ENCODE assay signal across 21 cellular contexts in genomic region chr16:3858809-3859208, GRCh38. TPM values are rescaled to one million over a fixed set of nuclear protein-coding genes. Genes with fewer than 3 reads are reported as not detected.
A peak's percentile ranks its signal among the peaks of the same experiment; 100 is the strongest.
DNase-seq lines count a peak whose midpoint lies in the region; ATAC-seq, FAIRE-seq and TF ChIP-seq lines count a peak whose summit lies in the region.
"Had no signal": no experiment of that assay in that cellular context is flagged by ENCODE, and none has a peak within 500 bp of the region (broad histone marks: within the 10 kb centered on the region; RNA-seq: fewer than 3 reads in every experiment).

No MANE protein-coding gene starts in this region.

- intact Hi-C loops in activated B cell treated with CpG ODN at 0.5 μM for 24 hours (cut with micrococcal nuclease) = loop anchor here (5.0 kb wide), 1 partner anchor 42 kb away; no protein-coding TSS in a partner anchor
- intact Hi-C loops in left cardiac atrium (cut with DNase I) = no loop called here
- intact Hi-C loops in tibial artery (cut with DNase I; ENCODE audit: low total_unique reads) = no loop called here

- ATAC-seq in activated B cell treated with CpG ODN at 0.5 μM for 24 hours (ENCODE audit: low read depth) = no peak
- ATAC-seq in left cardiac atrium = no peak
- ATAC-seq in GM19463 (IDR thresholded peaks at IDR 0.05; ENCODE audit: unreplicated experiment) = no peak

- H3K36me3 Mint-ChIP-seq in activated B cell treated with CpG ODN at 0.5 μM for 24 hours (ENCODE audit: low read depth) (peaks cover 7% of the 10 kb centered on the region), nephron (ENCODE audit: low read depth) (peaks cover 13% of the 10 kb centered on the region)

- TF ChIP-seq POLR2A in GM12891 (IDR thresholded peaks at IDR 0.05; ENCODE audit: low read depth, low read length) = no peak

- FAIRE-seq in GM12891 (lab: Jason Lieb, UNC) = no peak
- FAIRE-seq: GM18507, kidney had no signal

- TF ChIP-seq CTCF in activated B cell treated with CpG ODN at 0.5 μM for 24 hours (IDR thresholded peaks at IDR 0.05) (no peak), nephron (IDR thresholded peaks at IDR 0.05; ENCODE audit: unreplicated experiment in 3 of 3) (no peak), tibial artery (IDR thresholded peaks at IDR 0.05) (no peak)

- H3K4me1 ChIP-seq in tibial artery = peaks cover 0 to 96% (median 62%) of the 10 kb centered on the region in 4 donors

- no peaks in the 10 kb centered on the region for H3K27me3 Mint-ChIP-seq in activated B cell treated with CpG ODN at 0.5 μM for 24 hours
- H3K27me3 Mint-ChIP-seq in nephron (ENCODE audit: low read depth) = no peaks in the 10 kb centered on the region

- H3K27ac ChIP-seq in tibial artery = no peak overlapping the region
- H3K27ac ChIP-seq: ascending aorta, PC-9 had no signal

- H3K27me3 ChIP-seq in tibial artery = no peaks in the 10 kb centered on the region
- H3K27me3 ChIP-seq: ascending aorta, MG63, upper lobe of left lung had no signal

- no peak overlapping the region for H3K4me3 ChIP-seq in tibial artery
- H3K4me3 ChIP-seq: ascending aorta, MG63, PC-9, upper lobe of left lung had no signal

- peak; percentile 82 for DNase-seq in CD1c-positive myeloid dendritic cell (ENCODE audit: extremely low spot score)
- DNase-seq in GM12891 (ENCODE audit: insufficient read length, low spot score) = no peak
- no peak for DNase-seq in activated B cell treated with CpG ODN at 0.5 μM for 24 hours
- DNase-seq in stimulated activated CD4-positive, alpha-beta T cell treated with anti-CD3 and anti-CD28 coated beads, Interleukin-1b, Interleukin-23, amount 100 ng/mL, for 48 hours = no peak
- DNase-seq in left cardiac atrium = no peak
- DNase-seq in tibial artery = no peak
- DNase-seq: activated CD4-positive, alpha-beta T cell treated with anti-CD3 and anti-CD28 coated beads, Interleukin-2, amount 50 U/mL, for 1 hour; activated naive CD4-positive, alpha-beta T cell treated with Interleukin-2 at 50 U/mL for 16 hours; effector CD4-positive, alpha-beta T cell; foreskin melanocyte; kidney; MG63; NCI-H1930; NCI-H446; PC-9; SHP77 treated with DMSO at 0.1 percent for 48 hours; upper lobe of left lung had no signal

- H3K9me3 ChIP-seq in tibial artery = no peaks in the 10 kb centered on the region
- H3K9me3 ChIP-seq: ascending aorta, MG63, upper lobe of left lung had no signal

- CTCF ChIA-PET in activated B cell treated with CpG ODN at 0.5 μM for 24 hours (lab: Charles Lee) = no interaction called here

- POLR2A ChIA-PET in activated B cell treated with CpG ODN at 0.5 μM for 24 hours (lab: Charles Lee) = interaction anchor here (0.7 kb wide), 1 partner anchor 468 kb away, joined by 3 read pairs; no protein-coding TSS in a partner anchor

- H3K27ac Mint-ChIP-seq in activated B cell treated with CpG ODN at 0.5 μM for 24 hours = peak overlapping the region; percentile 22
- peak overlapping the region; percentile 48 to 68 (median 65) for H3K27ac Mint-ChIP-seq in nephron

- H3K4me3 Mint-ChIP-seq in activated B cell treated with CpG ODN at 0.5 μM for 24 hours = no peak overlapping the region
- H3K4me3 Mint-ChIP-seq in nephron = no peak overlapping the region

- H3K4me1 Mint-ChIP-seq in activated B cell treated with CpG ODN at 0.5 μM for 24 hours (peaks cover 95% of the 10 kb centered on the region), nephron (peaks cover 74% of the 10 kb centered on the region)

- no peaks in the 10 kb centered on the region for H3K9me3 Mint-ChIP-seq in activated B cell treated with CpG ODN at 0.5 μM for 24 hours
- no peaks in the 10 kb centered on the region for H3K9me3 Mint-ChIP-seq in nephron

- no peaks in the 10 kb centered on the region for H3K36me3 ChIP-seq in tibial artery
- H3K36me3 ChIP-seq: ascending aorta, upper lobe of left lung had no signal

TF ChIP-seq in GM12891, 5 proteins besides CTCF, POLR2A, EP300 and RAD21:
- TF ChIP-seq SPI1 (IDR thresholded peaks at IDR 0.05; ENCODE audit: low read depth, low read length) (peak; percentile 78), POLR2AphosphoS5 (IDR thresholded peaks at IDR 0.05; ENCODE audit: low read depth, low read length) (no peak), TAF1 (IDR thresholded peaks at IDR 0.05; ENCODE audit: low read depth, low read length) (no peak), POU2F2 (IDR thresholded peaks at IDR 0.05; ENCODE audit: low read depth, low read length) (no peak)
TF ChIP-seq in GM12891: peak in this region for 1.

RNA-seq across cellular contexts. Expression of gene CREBBP, which starts 21.7 kb away (rescaled TPM):
- 10.7 TPM for polyA plus RNA-seq in GM12891 (2012; ENCODE audit: low read depth, missing spikeins)
- total RNA-seq in activated B cell treated with CpG ODN at 0.5 μM for 24 hours = 110 and 131 TPM in 2 replicates
- 10 to 100 TPM; 39.0 to 39.3 TPM for total RNA-seq in left cardiac atrium
